Comparison of ENCODE assay signal across 13 cellular contexts in the genomic region with DNA sequence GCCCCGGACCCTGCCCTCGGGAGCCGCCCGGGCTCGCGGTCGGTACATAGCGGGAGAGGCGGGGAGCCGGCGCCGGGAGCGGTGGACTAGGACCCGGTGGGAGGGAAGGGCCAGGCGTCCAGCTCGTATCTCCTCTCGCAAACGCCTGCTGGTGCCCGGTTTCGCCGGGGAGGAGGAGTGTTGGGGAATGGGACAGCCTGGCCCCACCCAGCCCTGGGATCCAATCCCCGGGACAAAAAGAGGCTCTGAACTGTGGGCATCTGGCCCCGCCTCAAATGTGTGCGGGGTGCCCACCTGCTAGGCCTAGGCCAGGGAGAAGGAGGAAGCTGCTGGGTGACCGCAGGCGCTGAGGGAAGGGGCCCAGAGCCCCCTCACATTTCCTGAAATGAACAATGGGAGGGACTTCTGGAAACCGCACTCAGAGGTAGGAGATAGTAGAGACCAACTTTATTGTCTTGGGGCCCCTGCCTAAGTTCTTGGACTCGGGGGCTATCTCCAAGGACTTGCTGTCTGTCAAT. TPM values are rescaled to one million over a fixed set of nuclear protein-coding genes. Genes with fewer than 3 reads are reported as not detected.
DNase-seq lines count a peak whose midpoint lies in the region; ATAC-seq, FAIRE-seq and TF ChIP-seq lines count a peak whose summit lies in the region.
"Had no signal": no experiment of that assay in that cellular context is flagged by ENCODE, and none has a peak within 500 bp of the region (broad histone marks: within the 10 kb centered on the region; RNA-seq: fewer than 3 reads in every experiment).

A gene with protein sequence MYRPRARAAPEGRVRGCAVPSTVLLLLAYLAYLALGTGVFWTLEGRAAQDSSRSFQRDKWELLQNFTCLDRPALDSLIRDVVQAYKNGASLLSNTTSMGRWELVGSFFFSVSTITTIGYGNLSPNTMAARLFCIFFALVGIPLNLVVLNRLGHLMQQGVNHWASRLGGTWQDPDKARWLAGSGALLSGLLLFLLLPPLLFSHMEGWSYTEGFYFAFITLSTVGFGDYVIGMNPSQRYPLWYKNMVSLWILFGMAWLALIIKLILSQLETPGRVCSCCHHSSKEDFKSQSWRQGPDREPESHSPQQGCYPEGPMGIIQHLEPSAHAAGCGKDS (minus strand): TSS at position 147 of the 518 bp plus-strand sequence. CDS start 99 bp downstream, at position 48.

- H3K9me3 ChIP-seq in ascending aorta (no peaks in the 10 kb centered on the region), mesodermal cell (ENCODE audit: control insufficient read depth, low read length) (no peaks in the 10 kb centered on the region), upper lobe of left lung (no peaks in the 10 kb centered on the region)
- H3K9me3 ChIP-seq: HAP-1 had no signal

- TF ChIP-seq CTCF in ascending aorta (IDR thresholded peaks at IDR 0.05) (no peak), upper lobe of left lung (IDR thresholded peaks at IDR 0.05) (no peak), D721Med (IDR thresholded peaks at IDR 0.05; ENCODE audit: insufficient read depth, missing control alignments) (no peak)

- intact Hi-C loops in ascending aorta (cut with DNase I) = loop anchor here (2.0 kb wide), 1 partner anchor 24 kb away; no protein-coding TSS in a partner anchor

- 6 to 19% methylated on average over 21 to 25 of the region's 28 CpGs for WGBS in mesodermal cell (ENCODE audit: insufficient coverage in 2 of 2), 2 experiments
- 18 to 53% methylated on average over 3 to 15 of the region's 28 CpGs for WGBS in upper lobe of left lung, 2 donors

- peaks cover 2% of the 10 kb centered on the region for H3K4me1 Mint-ChIP-seq in activated naive CD8-positive, alpha-beta T cell (ENCODE audit: low read depth)
- H3K4me1 Mint-ChIP-seq in activated naive CD8-positive, alpha-beta T cell treated with anti-CD3 and anti-CD28 coated beads for 36 hours = peaks cover 6% of the 10 kb centered on the region

- no peak for FAIRE-seq in D721Med (lab: Jason Lieb, UNC)

- DNase-seq in activated naive CD8-positive, alpha-beta T cell treated with anti-CD3 and anti-CD28 coated beads for 36 hours = no peak
- DNase-seq in ascending aorta (ENCODE audit: low spot score in 2 of 2) = no peak
- DNase-seq in upper lobe of left lung = no peak
- DNase-seq in D721Med (ENCODE audit: insufficient read length, low spot score) = no peak
- no peak for DNase-seq in NK-92 treated with Interleukin-12 subunit alpha and Interleukin-12 subunit beta, amount 100 ng/mL, for 24 hours (lab: John Stamatoyannopoulos, UW)
- DNase-seq in NCI-H524 (lab: John Stamatoyannopoulos, UW) = no peak
- DNase-seq: activated T-cell treated with anti-CD3 and anti-CD28 coated beads, Interleukin-2, amount 50 U/mL, for 1 hour; CD4-positive, alpha-beta memory T cell; NCI-H2081 had no signal

- no peaks in the 10 kb centered on the region for H3K9me3 Mint-ChIP-seq in activated naive CD8-positive, alpha-beta T cell (ENCODE audit: low read depth)
- no peaks in the 10 kb centered on the region for H3K9me3 Mint-ChIP-seq in activated naive CD8-positive, alpha-beta T cell treated with anti-CD3 and anti-CD28 coated beads for 36 hours
- H3K9me3 Mint-ChIP-seq: CD4-positive, alpha-beta memory T cell had no signal

- peaks cover 23% of the 10 kb centered on the region for H3K27me3 Mint-ChIP-seq in activated naive CD8-positive, alpha-beta T cell
- peaks cover 57% of the 10 kb centered on the region for H3K27me3 Mint-ChIP-seq in activated naive CD8-positive, alpha-beta T cell treated with anti-CD3 and anti-CD28 coated beads for 36 hours

- TF ChIP-seq POLR2A in upper lobe of left lung (IDR thresholded peaks at IDR 0.05) = no peak

- no peaks in the 10 kb centered on the region for H3K36me3 Mint-ChIP-seq in activated naive CD8-positive, alpha-beta T cell
- H3K36me3 Mint-ChIP-seq in activated naive CD8-positive, alpha-beta T cell treated with anti-CD3 and anti-CD28 coated beads for 36 hours = no peaks in the 10 kb centered on the region
- H3K36me3 Mint-ChIP-seq: CD4-positive, alpha-beta memory T cell had no signal

- H3K27ac ChIP-seq in ascending aorta (peak within 1 kb of the TSS; percentile 67 to 75), mesodermal cell (ENCODE audit: low read depth, low read length, severe bottlenecking) (no peak within 1 kb of the TSS), upper lobe of left lung (peak within 1 kb of the TSS in 3 of 4 donors; percentile 30 to 43 (median 41))

- H3K27ac Mint-ChIP-seq in activated naive CD8-positive, alpha-beta T cell = no peak within 1 kb of the TSS
- no peak within 1 kb of the TSS for H3K27ac Mint-ChIP-seq in activated naive CD8-positive, alpha-beta T cell treated with anti-CD3 and anti-CD28 coated beads for 36 hours
- H3K27ac Mint-ChIP-seq: CD4-positive, alpha-beta memory T cell had no signal

- ATAC-seq in upper lobe of left lung (ENCODE audit: low FRiP score in 2 of 2) = no peak

- H3K4me3 Mint-ChIP-seq in activated naive CD8-positive, alpha-beta T cell = peak within 1 kb of the TSS; percentile 27
- no peak within 1 kb of the TSS for H3K4me3 Mint-ChIP-seq in activated naive CD8-positive, alpha-beta T cell treated with anti-CD3 and anti-CD28 coated beads for 36 hours

- H3K4me3 ChIP-seq in ascending aorta = peak within 1 kb of the TSS; percentile 46 to 71
- peak within 1 kb of the TSS; percentile 30 for H3K4me3 ChIP-seq in mesodermal cell (ENCODE audit: extremely low read depth, insufficient read depth, low read length, poor library complexity, severe bottlenecking)
- peak within 1 kb of the TSS; percentile 3 to 46 (median 40) for H3K4me3 ChIP-seq in upper lobe of left lung
- H3K4me3 ChIP-seq: HAP-1 had no signal

- H3K27me3 ChIP-seq in ascending aorta (no peaks in the 10 kb centered on the region), upper lobe of left lung (peaks cover 0 to 24% (median 9%) of the 10 kb centered on the region in 4 donors)

- H3K4me1 ChIP-seq in ascending aorta (peaks cover 0 to 10% of the 10 kb centered on the region in 2 donors), mesodermal cell (ENCODE audit: control insufficient read depth, insufficient read depth, low read length, poor library complexity, severe bottlenecking) (peaks cover 6% of the 10 kb centered on the region), upper lobe of left lung (peaks cover 11 to 25% (median 21%) of the 10 kb centered on the region in 4 donors)
- H3K4me1 ChIP-seq: HAP-1 had no signal

- H3K36me3 ChIP-seq in ascending aorta = no peaks in the 10 kb centered on the region
- no peaks in the 10 kb centered on the region for H3K36me3 ChIP-seq in mesodermal cell (ENCODE audit: control insufficient read depth, insufficient read depth, low read length)
- no peaks in the 10 kb centered on the region for H3K36me3 ChIP-seq in upper lobe of left lung
- H3K36me3 ChIP-seq: HAP-1 had no signal

- TF ChIP-seq EP300 in upper lobe of left lung (IDR thresholded peaks at IDR 0.05) = no peak

RNA-seq across cellular contexts. Expression of the gene that starts here (rescaled TPM):
- total RNA-seq in activated naive CD8-positive, alpha-beta T cell treated with anti-CD3 and anti-CD28 coated beads for 36 hours = not detected
- total RNA-seq in ascending aorta = not detected
- polyA plus RNA-seq in mesodermal cell (2013, experiment 1 of 2) = 17.0 TPM
- polyA plus RNA-seq in mesodermal cell (2013, experiment 2 of 2) = 11.1 TPM
- 1 to 10 TPM in 5 of 6 donors, under 1 TPM in 1; 0.61 to 7.7 (median 2.8) TPM for total RNA-seq in upper lobe of left lung
- total RNA-seq: CD4-positive, alpha-beta memory T cell; lung microvascular endothelial cell had no signal
- polyA plus RNA-seq: CD4-positive, alpha-beta memory T cell had no signal
